ENCODE assay signal across 30 cellular contexts in genomic region chr1:1921901-1922753, GRCh38. TPM values are rescaled to one million over a fixed set of nuclear protein-coding genes. Genes with fewer than 3 reads are reported as not detected.
"Had no signal": no experiment of that assay in that cellular context is flagged by ENCODE, and none has a peak within 500 bp of the region (broad histone marks: within the 10 kb centered on the region; RNA-seq: fewer than 3 reads in every experiment).

No MANE protein-coding gene starts in this region.

- H3K27me3 Mint-ChIP-seq: activated naive CD8-positive, alpha-beta T cell; central memory CD8-positive, alpha-beta T cell; effector memory CD8-positive, alpha-beta T cell had no signal

- H3K4me1 Mint-ChIP-seq: central memory CD8-positive, alpha-beta T cell had no signal

- H3K27ac ChIP-seq: lower lobe of right lung, prostate gland, stomach, vagina had no signal

- FAIRE-seq: astrocyte, colon, endothelial cell of umbilical vein, islet of Langerhans, small intestine had no signal

- DNase-seq: activated CD4-positive, alpha-beta T cell treated with anti-CD3 and anti-CD28 coated beads for 1 hour; activated CD8-positive, alpha-beta memory T cell treated with anti-CD3 and anti-CD28 coated beads for 24 hours; activated CD8-positive, alpha-beta memory T cell treated with anti-CD3 and anti-CD28 coated beads, Interleukin-2, amount 50 U/mL, for 48 hours; activated naive CD4-positive, alpha-beta T cell; activated T-cell treated with anti-CD3 and anti-CD28 coated beads, Interleukin-2, amount 50 U/mL, for 4 hours; effector memory CD8-positive, alpha-beta T cell; foreskin melanocyte; hypothalamus; mesendoderm; naive B cell; stimulated activated CD4-positive, alpha-beta T cell treated with anti-CD3 and anti-CD28 coated beads, Interleukin-15, amount 100 ng/mL, for 24 hours; stomach; T-helper 9 cell; trophoblast cell had no signal

- H3K9me3 Mint-ChIP-seq: activated T-cell treated with anti-CD3 and anti-CD28 coated beads, Interleukin-2, amount 50 U/mL, for 4 hours; activated T-helper 2 cell treated with anti-CD3 and anti-CD28 coated beads, Interferon-gamma antibody, Interleukin-2, Interleukin-4, amounts not matched to agents 10 μg/mL and 5 μg/mL and 100 μg/mL, durations not matched to agents 14 hours and 24 hours and 36 hours; central memory CD8-positive, alpha-beta T cell; effector memory CD8-positive, alpha-beta T cell; stimulated activated memory B cell treated with anti-CD40 and anti-IgM and Interleukin-4, amounts not matched to agents 10 μg/mL and 1 μg/mL and 100 μg/mL, for 72 hours had no signal

- H3K4me1 ChIP-seq: prostate gland had no signal

- H3K4me3 ChIP-seq: lower lobe of right lung, prostate gland, stomach, vagina had no signal

- H3K27ac Mint-ChIP-seq: activated naive CD8-positive, alpha-beta T cell; activated T-helper 2 cell treated with anti-CD3 and anti-CD28 coated beads, Interferon-gamma antibody, Interleukin-2, Interleukin-4, amounts not matched to agents 10 μg/mL and 5 μg/mL and 100 μg/mL, durations not matched to agents 14 hours and 24 hours and 36 hours; effector memory CD8-positive, alpha-beta T cell; naive B cell; stimulated activated memory B cell treated with anti-CD40 and anti-IgM and Interleukin-4, amounts not matched to agents 10 μg/mL and 1 μg/mL and 100 μg/mL, for 72 hours had no signal

- H3K36me3 ChIP-seq: lower lobe of right lung, prostate gland, stomach, vagina had no signal

- ATAC-seq: activated T-cell treated with anti-CD3 and anti-CD28 coated beads, Interleukin-2, amount 50 U/mL, for 4 hours; effector memory CD8-positive, alpha-beta T cell; esophagus mucosa; lower lobe of right lung; stimulated activated memory B cell treated with anti-CD40 and anti-IgM and Interleukin-4, amounts not matched to agents 10 μg/mL and 1 μg/mL and 100 μg/mL, for 72 hours had no signal

- H3K36me3 Mint-ChIP-seq: activated naive CD8-positive, alpha-beta T cell; naive B cell; stimulated activated memory B cell treated with anti-CD40 and anti-IgM and Interleukin-4, amounts not matched to agents 10 μg/mL and 1 μg/mL and 100 μg/mL, for 72 hours had no signal

- H3K4me3 Mint-ChIP-seq: activated naive CD8-positive, alpha-beta T cell; activated T-cell treated with anti-CD3 and anti-CD28 coated beads, Interleukin-2, amount 50 U/mL, for 4 hours; central memory CD8-positive, alpha-beta T cell; effector memory CD8-positive, alpha-beta T cell; stimulated activated memory B cell treated with anti-CD40 and anti-IgM and Interleukin-4, amounts not matched to agents 10 μg/mL and 1 μg/mL and 100 μg/mL, for 72 hours had no signal

- H3K27me3 ChIP-seq: vagina had no signal

- H3K9me3 ChIP-seq: lower lobe of right lung, prostate gland, stomach, vagina had no signal

RNA-seq across cellular contexts. Expression of gene TMEM52, which starts 3.0 kb away (rescaled TPM):
- total RNA-seq: T-helper 1 cell treated with Interleukin-12 subunit alpha and Interleukin-12 subunit beta and Interleukin-4 antibody, amounts not matched to agents 30 ng/mL and 1 ng/mL, for 36 hours had no signal

RNA-seq across cellular contexts. Expression of gene CALML6, which starts 7.1 kb away (rescaled TPM):
- total RNA-seq: lower lobe of right lung; omental fat pad; stomach; T-helper 1 cell treated with Interleukin-12 subunit alpha and Interleukin-12 subunit beta and Interleukin-4 antibody, amounts not matched to agents 30 ng/mL and 1 ng/mL, for 36 hours had no signal
- polyA plus RNA-seq: neural cell had no signal
